Comparison of ENCODE assay signal across 8 cellular contexts in the genomic region with DNA sequence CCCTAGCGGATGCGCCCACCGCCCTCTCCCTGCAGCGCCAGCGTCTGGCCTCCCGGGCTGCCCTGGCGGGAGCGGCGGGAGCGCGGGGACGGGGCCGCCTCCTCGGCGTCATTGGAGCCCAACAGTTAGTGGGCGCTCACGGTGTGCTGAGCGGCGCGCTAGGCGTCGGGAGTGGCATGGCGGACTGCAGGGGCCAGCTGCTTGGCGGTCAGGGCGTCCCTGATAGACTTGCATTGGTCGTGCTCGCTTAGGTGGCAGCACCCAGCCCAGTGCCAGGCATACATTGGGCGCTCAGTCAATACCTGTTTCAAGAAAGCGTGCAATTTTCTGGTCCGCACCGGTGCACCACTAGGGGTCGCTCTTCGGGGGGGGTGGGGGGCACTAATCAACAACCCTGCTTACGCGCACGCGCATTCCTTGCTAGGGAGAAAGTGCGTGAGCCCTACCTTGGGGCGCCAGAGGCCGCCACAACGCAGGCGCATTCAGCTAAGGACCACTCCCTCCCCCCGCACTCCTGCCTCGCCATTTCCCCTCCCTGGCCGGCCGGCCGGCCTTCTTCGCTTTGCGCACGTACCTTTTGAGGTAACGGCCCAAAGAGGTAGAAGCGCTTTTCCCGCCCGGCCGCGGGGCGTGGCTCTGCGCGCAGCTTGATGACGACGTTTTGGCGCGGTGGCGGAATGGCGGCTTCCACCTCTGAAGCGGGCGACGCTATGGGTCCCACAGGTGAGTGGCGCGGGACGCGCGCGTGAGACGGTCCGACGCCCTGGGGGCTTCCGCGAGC. TPM values are rescaled to one million over a fixed set of nuclear protein-coding genes. Genes with fewer than 3 reads are reported as not detected.
DNase-seq lines count a peak whose midpoint lies in the region; ATAC-seq, FAIRE-seq and TF ChIP-seq lines count a peak whose summit lies in the region.

No MANE protein-coding gene starts in this region.

- H3K27ac ChIP-seq in ascending aorta (peak overlapping the region; percentile 77 to 86), rectal smooth muscle tissue (ENCODE audit: low read depth, low read length) (peak overlapping the region; percentile 89), aorta (ENCODE audit: low read depth in 1 of 2, low read length in 2 of 2) (peak overlapping the region in 1 of 2 donors; percentile 60)

- no peaks in the 10 kb centered on the region for H3K27me3 ChIP-seq in ascending aorta
- no peaks in the 10 kb centered on the region for H3K27me3 ChIP-seq in rectal smooth muscle tissue (ENCODE audit: control insufficient read depth, insufficient read depth, low read length)
- H3K27me3 ChIP-seq in aorta (ENCODE audit: control insufficient read depth in 1 of 2, insufficient read depth in 2 of 2, low read length in 1 of 2): no peaks in the 10 kb centered on the region

- no peaks in the 10 kb centered on the region for H3K9me3 Mint-ChIP-seq in T-helper 2 cell treated with Interferon-gamma antibody and Interleukin-4, amounts not matched to agents 5 μg/mL and 100 μg/mL, for 36 hours

- H3K4me1 Mint-ChIP-seq in T-helper 2 cell treated with Interferon-gamma antibody and Interleukin-4, amounts not matched to agents 5 μg/mL and 100 μg/mL, for 36 hours (ENCODE audit: low read depth): peaks cover 30% of the 10 kb centered on the region

- H3K9ac ChIP-seq in rectal smooth muscle tissue (ENCODE audit: low read length): peak overlapping the region; percentile 80

- H3K36me3 ChIP-seq in ascending aorta (no peaks in the 10 kb centered on the region), rectal smooth muscle tissue (ENCODE audit: control insufficient read depth, insufficient read depth, low read length) (no peaks in the 10 kb centered on the region), aorta (ENCODE audit: control insufficient read depth in 1 of 2, insufficient read depth in 2 of 2, low read length in 1 of 2) (no peaks in the 10 kb centered on the region)

- 0% methylated on average over 70 to 79 of the region's 79 CpGs for WGBS in aorta, 2 donors

- H3K36me3 Mint-ChIP-seq in T-helper 2 cell treated with Interferon-gamma antibody and Interleukin-4, amounts not matched to agents 5 μg/mL and 100 μg/mL, for 36 hours (ENCODE audit: low read depth): peaks cover 27% of the 10 kb centered on the region

- no peaks in the 10 kb centered on the region for H3K9me3 ChIP-seq in ascending aorta
- H3K9me3 ChIP-seq in aorta (ENCODE audit: control insufficient read depth, low read length): no peaks in the 10 kb centered on the region

- DNase-seq in GM18507 (ENCODE audit: extremely low spot score, insufficient read length, low read depth): peak; percentile 90
- peak; percentile 51 for DNase-seq in NCI-H187 treated with DMSO at 0.1 percent for 48 hours (lab: John Stamatoyannopoulos, UW)
- peak; percentile 90 for DNase-seq in T-helper 2 cell treated with Interferon-gamma antibody and Interleukin-4, amounts not matched to agents 5 μg/mL and 100 μg/mL, for 36 hours (ENCODE audit: low spot score)
- DNase-seq in ascending aorta (ENCODE audit: low spot score in 2 of 2): peak; percentile 72 to 89
- peak; percentile 100 for DNase-seq in hepatic stellate cell (ENCODE audit: low spot score)
- DNase-seq in aorta: peak; percentile 94 to 96

- intact Hi-C loops in ascending aorta (cut with DNase I): loop anchor here (5.0 to 10.0 kb wide), 9 partner anchors 35 to 1615 kb away; a partner anchor contains a TSS
- intact Hi-C loops in aorta (cut with DNase I): loop anchor here in 1 of 2 donors (10.0 kb wide), 1 partner anchor 388 kb away; a partner anchor contains a TSS

- H3K4me3 Mint-ChIP-seq in T-helper 2 cell treated with Interferon-gamma antibody and Interleukin-4, amounts not matched to agents 5 μg/mL and 100 μg/mL, for 36 hours: peak overlapping the region; percentile 98

- peak; percentile 38 to 77 (median 76) for TF ChIP-seq CTCF in ascending aorta (IDR thresholded peaks at IDR 0.05)

- H3K4me1 ChIP-seq in ascending aorta: peaks cover 2 to 6% of the 10 kb centered on the region in 2 donors
- H3K4me1 ChIP-seq in rectal smooth muscle tissue (ENCODE audit: control insufficient read depth, insufficient read depth, low read length): peaks cover 5% of the 10 kb centered on the region
- peaks cover 0 to 1% of the 10 kb centered on the region in 2 donors for H3K4me1 ChIP-seq in aorta (ENCODE audit: control insufficient read depth in 1 of 2, insufficient read depth in 2 of 2, low read length in 2 of 2)

- H3K4me3 ChIP-seq in ascending aorta (peak overlapping the region; percentile 87 to 98), rectal smooth muscle tissue (ENCODE audit: low read length) (peak overlapping the region; percentile 92), aorta (ENCODE audit: low read length in 2 of 2) (peak overlapping the region; percentile 68 to 80)

- no peaks in the 10 kb centered on the region for H3K27me3 Mint-ChIP-seq in T-helper 2 cell treated with Interferon-gamma antibody and Interleukin-4, amounts not matched to agents 5 μg/mL and 100 μg/mL, for 36 hours (ENCODE audit: low read depth)

- ATAC-seq in HG02973 (IDR thresholded peaks at IDR 0.05; ENCODE audit: unreplicated experiment) (peak; percentile 72), aorta (ENCODE audit: low FRiP score) (peak; percentile 92)

- FAIRE-seq in GM18507 (lab: Jason Lieb, UNC): peak; percentile 91

- peak overlapping the region; percentile 99 for H3K27ac Mint-ChIP-seq in T-helper 2 cell treated with Interferon-gamma antibody and Interleukin-4, amounts not matched to agents 5 μg/mL and 100 μg/mL, for 36 hours

RNA-seq across cellular contexts. Expression of a gene that starts 0.4 kb away (rescaled TPM):
- total RNA-seq in ascending aorta: 108 TPM
- 10 to 100 TPM; 43.3 to 59.8 TPM for total RNA-seq in aorta
- 10 to 100 TPM; 44.8 to 70.9 TPM for polyA plus RNA-seq in aorta

RNA-seq across cellular contexts. Expression of a gene that starts 16.7 kb away (rescaled TPM):
- total RNA-seq in ascending aorta: not detected
- not detected for total RNA-seq in aorta
- polyA plus RNA-seq in aorta: 1 to 10 TPM in 1 of 2 donors, not detected in 1; 1.9 TPM

RNA-seq across cellular contexts. Expression of a gene that starts 35.1 kb away (rescaled TPM):
- total RNA-seq in ascending aorta (1.8 TPM), aorta (1 to 10 TPM; 1.4 to 5.3 TPM)
- polyA plus RNA-seq in aorta: 10 to 100 TPM in 1 of 2 donors, 1 to 10 TPM in 1; 3.3 to 11.3 TPM
